8 cellular contexts compared by ENCODE assay signal in genomic region chr9:81688262-81689092, GRCh38. TPM values are rescaled to one million over a fixed set of nuclear protein-coding genes. Genes with fewer than 3 reads are reported as not detected.
DNase-seq lines count a peak whose midpoint lies in the region; ATAC-seq, FAIRE-seq and TF ChIP-seq lines count a peak whose summit lies in the region.
"Not testable (repeated sequence)": the region's sequence is repeated elsewhere in the genome, so short reads cannot be mapped to it uniquely, and the experiment has no call there.

No MANE protein-coding gene starts in this region.

- H3K79me2 ChIP-seq in keratinocyte (ENCODE audit: control insufficient read depth, insufficient read depth, low read length), result peaks cover 55% of the 10 kb centered on the region

- H3K36me3 ChIP-seq in ectodermal cell (ENCODE audit: control insufficient read depth, insufficient read depth, low read length); keratinocyte (ENCODE audit: control insufficient read depth in 2 of 2, extremely low read depth in 1 of 2, insufficient read depth in 2 of 2, low read length in 2 of 2); vagina: not testable (repeated sequence)

- H3K4me3 ChIP-seq in ectodermal cell (ENCODE audit: insufficient read depth, low read depth, low read length), result peak overlapping the region; percentile 76
- peak overlapping the region; percentile 75 to 87 (median 86) for H3K4me3 ChIP-seq in keratinocyte (ENCODE audit: control insufficient read depth in 2 of 3, extremely low read depth in 1 of 3, insufficient read depth in 2 of 3, low read depth in 1 of 3, low read length in 3 of 3)
- peak overlapping the region; percentile 80 to 85 for H3K4me3 ChIP-seq in vagina

- dilution Hi-C loops in keratinocyte (cut with MboI; ENCODE audit: extremely low pct_ligation_motif_present, low sequenced_read_pairs), result not testable (repeated sequence)

- H3K9me1 ChIP-seq in keratinocyte (ENCODE audit: control insufficient read depth, extremely low read depth, insufficient read depth, low read length), result not testable (repeated sequence)

- not testable (repeated sequence) for H4K20me1 ChIP-seq in keratinocyte (ENCODE audit: control insufficient read depth, extremely low read depth, insufficient read depth, low read length)

- H3K4me1 ChIP-seq in ectodermal cell (ENCODE audit: control insufficient read depth, insufficient read depth, low read length) (peaks cover 22% of the 10 kb centered on the region), keratinocyte (ENCODE audit: control insufficient read depth, extremely low read depth, insufficient read depth, low read length) (peaks cover 25% of the 10 kb centered on the region), vagina (peaks cover 41% of the 10 kb centered on the region)

- peak overlapping the region; percentile 33 for H2AFZ ChIP-seq in keratinocyte (ENCODE audit: control insufficient read depth, low read length)

- DNase-seq in NCI-H2171 (lab: John Stamatoyannopoulos, UW) (peak; percentile 17), posterior vena cava (ENCODE audit: low spot score) (peak; percentile 90)
- DNase-seq in activated CD8-positive, alpha-beta memory T cell treated with anti-CD3 and anti-CD28 coated beads, Interleukin-2, amount 50 U/mL, for 48 hours, result peak; percentile 65
- DNase-seq in keratinocyte (ENCODE audit: low read depth, low spot score); vagina (ENCODE audit: extremely low spot score in 2 of 2): not testable (repeated sequence)

- not testable (repeated sequence) for TF ChIP-seq POLR2A in GM18505 (IDR thresholded peaks at IDR 0.05; ENCODE audit: borderline replicate concordance, extremely low read depth, insufficient read depth, insufficient read length); vagina (IDR thresholded peaks at IDR 0.05)

- TF ChIP-seq CTCF in keratinocyte (optimal IDR thresholded peaks at IDR 0.05 in 1 of 3, IDR thresholded peaks at IDR 0.05 in 1 of 3, conservative IDR thresholded peaks at IDR 0.05 in 1 of 3; ENCODE audit: extremely low read depth in 1 of 3, insufficient read depth in 2 of 3, low read length in 3 of 3), result not testable (repeated sequence)
- TF ChIP-seq CTCF in vagina (IDR thresholded peaks at IDR 0.05), result peak in 1 of 3 experiments; percentile 2

- H3K27ac ChIP-seq in ectodermal cell (ENCODE audit: insufficient read depth, low read depth, low read length, poor library complexity, severe bottlenecking), result peak overlapping the region; percentile 57
- peak overlapping the region; percentile 81 for H3K27ac ChIP-seq in keratinocyte (ENCODE audit: control insufficient read depth, insufficient read depth, low read length)
- H3K27ac ChIP-seq in vagina, result peak overlapping the region; percentile 87

- 0% methylated on average over 107 of the region's 107 CpGs for WGBS in ectodermal cell, 2 experiments

- not testable (repeated sequence) for FAIRE-seq in keratinocyte (lab: Jason Lieb, UNC)

- peak overlapping the region; percentile 87 for H3K9ac ChIP-seq in keratinocyte (ENCODE audit: control insufficient read depth, extremely low read depth, insufficient read depth, low read length)

- not testable (repeated sequence) for H3K9me3 ChIP-seq in ectodermal cell (ENCODE audit: control insufficient read depth, low read length); keratinocyte (ENCODE audit: control insufficient read depth, low read depth, low read length); vagina

- ATAC-seq in GM18505 (IDR thresholded peaks at IDR 0.05; ENCODE audit: unreplicated experiment), result peak; percentile 7
- ATAC-seq in HG02943 (IDR thresholded peaks at IDR 0.05; ENCODE audit: low read depth, unreplicated experiment), result peak; percentile 8

- H3K4me2 ChIP-seq in keratinocyte (ENCODE audit: control insufficient read depth, extremely low read depth, insufficient read depth, low read depth, low read length), result peak overlapping the region; percentile 32

- peaks cover 22% of the 10 kb centered on the region for H3K27me3 ChIP-seq in ectodermal cell (ENCODE audit: control insufficient read depth, insufficient read depth, low read length, poor library complexity, severe bottlenecking)
- H3K27me3 ChIP-seq in keratinocyte (ENCODE audit: control insufficient read depth, extremely low read depth, insufficient read depth, low read length); vagina: not testable (repeated sequence)

- intact Hi-C loops in posterior vena cava (cut with DNase I), result loop anchor here in 1 of 2 donors (10.0 kb wide), 1 partner anchor 156 kb away; no protein-coding TSS in a partner anchor
- intact Hi-C loops in vagina (cut with DNase I), result loop anchor here (5.0 to 10.0 kb wide), 4 partner anchors 76 to 164 kb away; no protein-coding TSS in a partner anchor

RNA-seq across cellular contexts. Expression of gene TLE1, which starts 0.9 kb away (rescaled TPM):
- polyA plus RNA-seq in ectodermal cell (2013, experiment 1 of 4), result 110 TPM
- polyA plus RNA-seq in ectodermal cell (2013, experiment 2 of 4), result 148 TPM
- polyA plus RNA-seq in ectodermal cell (2013, experiment 3 of 4), result 102 TPM
- polyA plus RNA-seq in ectodermal cell (2013, experiment 4 of 4), result 120 TPM
- 26.9 to 31.5 TPM (median 29.6 TPM) in 3 replicates for polyA plus RNA-seq in keratinocyte
- 23.5 TPM for polyA plus RNA-seq in keratinocyte (2011; ENCODE audit: low read depth)
- polyA plus RNA-seq in keratinocyte (2011; cell fraction: cytosol; rRNA removed), result 25.8 and 30.5 TPM in 2 replicates
- 41.2 and 42.5 TPM in 2 replicates for polyA plus RNA-seq in keratinocyte (2011; cell fraction: nucleus; rRNA removed)
- polyA plus RNA-seq in keratinocyte (2012; ENCODE audit: low replicate concordance), result 23.4 and 40.7 TPM in 2 replicates
- polyA minus RNA-seq in keratinocyte, result 26.8 to 35.0 TPM (median 33.2 TPM) in 3 replicates
- 23.2 TPM for polyA minus RNA-seq in keratinocyte (2011; cell fraction: cytosol; rRNA and poly(A)+ RNA removed)
- 31.1 and 32.7 TPM in 2 replicates for polyA minus RNA-seq in keratinocyte (2011; cell fraction: nucleus; rRNA and poly(A)+ RNA removed)
- total RNA-seq in posterior vena cava (10 to 100 TPM; 21.8 to 30.9 TPM), vagina (75.1 TPM)
